15 cellular contexts compared by ENCODE assay signal in the genomic region with DNA sequence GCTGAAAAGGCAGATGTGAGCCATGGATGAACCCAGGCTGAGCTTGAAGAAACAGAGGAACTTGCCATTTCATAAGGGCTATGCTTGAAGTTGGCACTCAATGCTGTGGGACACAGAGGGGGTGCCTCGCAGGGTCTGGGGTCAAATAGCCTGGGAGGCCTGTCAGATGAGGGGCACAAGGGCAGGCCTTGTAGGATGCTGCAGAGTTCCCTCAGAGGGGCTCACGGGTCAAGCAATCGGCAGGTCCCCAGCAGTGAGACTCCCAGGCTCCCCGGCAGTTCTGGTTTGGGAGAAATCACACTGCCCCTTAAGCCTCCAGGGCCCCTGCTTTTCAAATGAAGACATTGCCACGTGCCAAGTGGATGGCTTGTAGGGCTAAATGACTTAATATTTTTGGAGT.
A peak's percentile ranks its signal among the peaks of the same experiment; 100 is the strongest.
DNase-seq lines count a peak whose midpoint lies in the region; ATAC-seq and TF ChIP-seq lines count a peak whose summit lies in the region.
"Had no signal": no experiment of that assay in that cellular context is flagged by ENCODE, and none has a peak within 500 bp of the region (broad histone marks: within the 10 kb centered on the region; RNA-seq: fewer than 3 reads in every experiment).

No MANE protein-coding gene starts in this region.

- no peaks in the 10 kb centered on the region for H3K9me3 ChIP-seq in right atrium auricular region

- H3K27me3 Mint-ChIP-seq in osteocyte (ENCODE audit: unreplicated experiment): no peaks in the 10 kb centered on the region
- H3K27me3 Mint-ChIP-seq in stimulated activated memory B cell treated with anti-CD40 and anti-IgM and Interleukin-4, amounts not matched to agents 10 μg/mL and 1 μg/mL and 100 μg/mL, for 72 hours: peaks cover 15% of the 10 kb centered on the region
- H3K27me3 Mint-ChIP-seq in GM23338 (ENCODE audit: insufficient read depth, low read depth, poor library complexity): no peaks in the 10 kb centered on the region

- intact Hi-C loops in Right ventricle myocardium inferior (cut with DNase I): no loop called here

- H3K4me1 ChIP-seq in right atrium auricular region: no peaks in the 10 kb centered on the region
- H3K4me1 ChIP-seq in GM23338 (ENCODE audit: insufficient read depth): no peaks in the 10 kb centered on the region

- H4K20me1 ChIP-seq in GM23338 (replicated peaks; ENCODE audit: insufficient read depth): no peaks in the 10 kb centered on the region

- no peaks in the 10 kb centered on the region for H3K9me2 ChIP-seq in GM23338 (ENCODE audit: insufficient read depth)

- H2AFZ ChIP-seq in GM23338: no peak overlapping the region

- no peak overlapping the region for H3K4me3 Mint-ChIP-seq in osteocyte (ENCODE audit: unreplicated experiment)
- no peak overlapping the region for H3K4me3 Mint-ChIP-seq in stimulated activated memory B cell treated with anti-CD40 and anti-IgM and Interleukin-4, amounts not matched to agents 10 μg/mL and 1 μg/mL and 100 μg/mL, for 72 hours
- no peak overlapping the region for H3K4me3 Mint-ChIP-seq in GM23338
- H3K4me3 Mint-ChIP-seq: B cell; CD4-positive, alpha-beta T cell; HFFc6 had no signal

- H3K4me2 ChIP-seq in GM23338: no peak overlapping the region

- no peak for TF ChIP-seq CTCF in right atrium auricular region (IDR thresholded peaks at IDR 0.05)
- no peak for TF ChIP-seq CTCF in osteocyte (IDR thresholded peaks at IDR 0.05)
- TF ChIP-seq CTCF in GM23338 (conservative IDR thresholded peaks at IDR 0.05; ENCODE audit: low read depth in 2 of 2): no peak

- no peaks in the 10 kb centered on the region for H3K36me3 ChIP-seq in right atrium auricular region
- H3K36me3 ChIP-seq in GM23338 (ENCODE audit: insufficient read depth): no peaks in the 10 kb centered on the region

- DNase-seq in right atrium auricular region (ENCODE audit: low spot score) (peak; percentile 51), Right ventricle myocardium inferior (ENCODE audit: missing footprints) (no peak), osteocyte (ENCODE audit: extremely low spot score, unreplicated experiment) (peak; percentile 64), COR-L47 (lab: John Stamatoyannopoulos, UW) (no peak), GM23338 (ENCODE audit: low spot score) (no peak)
- DNase-seq: C1 segment of cervical spinal cord; CD4-positive, alpha-beta T cell; DMS153; DND-41; GDM1; HCEC 1CT; HFFc6 had no signal

- H3K27me3 ChIP-seq in right atrium auricular region (no peaks in the 10 kb centered on the region), GM23338 (ENCODE audit: insufficient read depth) (no peaks in the 10 kb centered on the region)

- H3K4me3 ChIP-seq in right atrium auricular region (no peak overlapping the region), GM23338 (no peak overlapping the region)

- H3F3A ChIP-seq in GM23338 (replicated peaks; ENCODE audit: low read depth): no peaks in the 10 kb centered on the region

- H3K27ac ChIP-seq in right atrium auricular region (no peak overlapping the region), GM23338 (ENCODE audit: low read depth) (no peak overlapping the region)

- H3K36me3 Mint-ChIP-seq in osteocyte (ENCODE audit: unreplicated experiment) (no peaks in the 10 kb centered on the region), GM23338 (ENCODE audit: low read depth) (peaks cover 2% of the 10 kb centered on the region; the same call in 1 of the 3 replicates)
- no peaks in the 10 kb centered on the region for H3K36me3 Mint-ChIP-seq in stimulated activated memory B cell treated with anti-CD40 and anti-IgM and Interleukin-4, amounts not matched to agents 10 μg/mL and 1 μg/mL and 100 μg/mL, for 72 hours

- H3K9me3 Mint-ChIP-seq in osteocyte (ENCODE audit: unreplicated experiment): peaks cover 2% of the 10 kb centered on the region
- H3K9me3 Mint-ChIP-seq in stimulated activated memory B cell treated with anti-CD40 and anti-IgM and Interleukin-4, amounts not matched to agents 10 μg/mL and 1 μg/mL and 100 μg/mL, for 72 hours: peaks cover 5% of the 10 kb centered on the region
- no peaks in the 10 kb centered on the region for H3K9me3 Mint-ChIP-seq in GM23338
- H3K9me3 Mint-ChIP-seq: CD4-positive, alpha-beta T cell had no signal

- H3K27ac Mint-ChIP-seq in osteocyte (ENCODE audit: unreplicated experiment) (no peak overlapping the region), GM23338 (no peak overlapping the region)
- no peak overlapping the region for H3K27ac Mint-ChIP-seq in stimulated activated memory B cell treated with anti-CD40 and anti-IgM and Interleukin-4, amounts not matched to agents 10 μg/mL and 1 μg/mL and 100 μg/mL, for 72 hours
- H3K27ac Mint-ChIP-seq: B cell; CD4-positive, alpha-beta T cell; HFFc6 had no signal

- ATAC-seq in Right ventricle myocardium inferior (no peak), HG03025 (IDR thresholded peaks at IDR 0.05; ENCODE audit: low FRiP score, unreplicated experiment) (no peak), GM23338 (no peak)
- peak; percentile 32 for ATAC-seq in stimulated activated memory B cell treated with anti-CD40 and anti-IgM and Interleukin-4, amounts not matched to agents 10 μg/mL and 1 μg/mL and 100 μg/mL, for 72 hours

- H3K79me2 ChIP-seq in GM23338 (replicated peaks; ENCODE audit: insufficient read depth): no peaks in the 10 kb centered on the region

- H3K4me1 Mint-ChIP-seq in osteocyte (ENCODE audit: unreplicated experiment) (no peaks in the 10 kb centered on the region), GM23338 (no peaks in the 10 kb centered on the region)
- H3K4me1 Mint-ChIP-seq in stimulated activated memory B cell treated with anti-CD40 and anti-IgM and Interleukin-4, amounts not matched to agents 10 μg/mL and 1 μg/mL and 100 μg/mL, for 72 hours: no peaks in the 10 kb centered on the region
- H3K4me1 Mint-ChIP-seq: B cell had no signal

TF ChIP-seq in GM23338, 12 proteins besides CTCF, POLR2A, EP300 and RAD21 (continues in another document):
- no peak for TF ChIP-seq CREB1 (CRISPR knock-in tag; IDR thresholded peaks at IDR 0.05; ENCODE audit: low read depth)
- TF ChIP-seq, protein P1, sequence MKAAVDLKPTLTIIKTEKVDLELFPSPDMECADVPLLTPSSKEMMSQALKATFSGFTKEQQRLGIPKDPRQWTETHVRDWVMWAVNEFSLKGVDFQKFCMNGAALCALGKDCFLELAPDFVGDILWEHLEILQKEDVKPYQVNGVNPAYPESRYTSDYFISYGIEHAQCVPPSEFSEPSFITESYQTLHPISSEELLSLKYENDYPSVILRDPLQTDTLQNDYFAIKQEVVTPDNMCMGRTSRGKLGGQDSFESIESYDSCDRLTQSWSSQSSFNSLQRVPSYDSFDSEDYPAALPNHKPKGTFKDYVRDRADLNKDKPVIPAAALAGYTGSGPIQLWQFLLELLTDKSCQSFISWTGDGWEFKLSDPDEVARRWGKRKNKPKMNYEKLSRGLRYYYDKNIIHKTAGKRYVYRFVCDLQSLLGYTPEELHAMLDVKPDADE (IDR thresholded peaks at IDR 0.05): no peak
- TF ChIP-seq ZNF114 (CRISPR knock-in tag; IDR thresholded peaks at IDR 0.05): no peak
- TF ChIP-seq EZH2phosphoT487 (IDR thresholded peaks at IDR 0.05; ENCODE audit: unreplicated experiment): no peak
- TF ChIP-seq, protein P2, sequence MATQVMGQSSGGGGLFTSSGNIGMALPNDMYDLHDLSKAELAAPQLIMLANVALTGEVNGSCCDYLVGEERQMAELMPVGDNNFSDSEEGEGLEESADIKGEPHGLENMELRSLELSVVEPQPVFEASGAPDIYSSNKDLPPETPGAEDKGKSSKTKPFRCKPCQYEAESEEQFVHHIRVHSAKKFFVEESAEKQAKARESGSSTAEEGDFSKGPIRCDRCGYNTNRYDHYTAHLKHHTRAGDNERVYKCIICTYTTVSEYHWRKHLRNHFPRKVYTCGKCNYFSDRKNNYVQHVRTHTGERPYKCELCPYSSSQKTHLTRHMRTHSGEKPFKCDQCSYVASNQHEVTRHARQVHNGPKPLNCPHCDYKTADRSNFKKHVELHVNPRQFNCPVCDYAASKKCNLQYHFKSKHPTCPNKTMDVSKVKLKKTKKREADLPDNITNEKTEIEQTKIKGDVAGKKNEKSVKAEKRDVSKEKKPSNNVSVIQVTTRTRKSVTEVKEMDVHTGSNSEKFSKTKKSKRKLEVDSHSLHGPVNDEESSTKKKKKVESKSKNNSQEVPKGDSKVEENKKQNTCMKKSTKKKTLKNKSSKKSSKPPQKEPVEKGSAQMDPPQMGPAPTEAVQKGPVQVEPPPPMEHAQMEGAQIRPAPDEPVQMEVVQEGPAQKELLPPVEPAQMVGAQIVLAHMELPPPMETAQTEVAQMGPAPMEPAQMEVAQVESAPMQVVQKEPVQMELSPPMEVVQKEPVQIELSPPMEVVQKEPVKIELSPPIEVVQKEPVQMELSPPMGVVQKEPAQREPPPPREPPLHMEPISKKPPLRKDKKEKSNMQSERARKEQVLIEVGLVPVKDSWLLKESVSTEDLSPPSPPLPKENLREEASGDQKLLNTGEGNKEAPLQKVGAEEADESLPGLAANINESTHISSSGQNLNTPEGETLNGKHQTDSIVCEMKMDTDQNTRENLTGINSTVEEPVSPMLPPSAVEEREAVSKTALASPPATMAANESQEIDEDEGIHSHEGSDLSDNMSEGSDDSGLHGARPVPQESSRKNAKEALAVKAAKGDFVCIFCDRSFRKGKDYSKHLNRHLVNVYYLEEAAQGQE (IDR thresholded peaks at IDR 0.05; ENCODE audit: unreplicated experiment): no peak
- TF ChIP-seq STAT1 (IDR thresholded peaks at IDR 0.05; ENCODE audit: unreplicated experiment): no peak
- no peak for TF ChIP-seq NANOG (IDR thresholded peaks at IDR 0.05; ENCODE audit: borderline replicate concordance)
- no peak for TF ChIP-seq POLR2AphosphoS5 (IDR thresholded peaks at IDR 0.05; ENCODE audit: low read depth)
- TF ChIP-seq ZNF331 (CRISPR knock-in tag; IDR thresholded peaks at IDR 0.05; ENCODE audit: low read depth): no peak
- TF ChIP-seq EZH2 (IDR thresholded peaks at IDR 0.05; ENCODE audit: low read depth, unreplicated experiment): no peak

Comparison
In these comparisons a context has a peak if more than half of its experiments do, and no peak if none do; other contexts are left out.
1. DNase-seq: peak in right atrium auricular region (single experiment) and osteocyte (single experiment); none in Right ventricle myocardium inferior (single experiment), COR-L47 (single experiment) and GM23338 (single experiment).